Comparison of ENCODE assay signal across 16 cellular contexts in genomic region chr7:42686594-42687156, GRCh38.
"Had no signal": no experiment of that assay in that cellular context is flagged by ENCODE, and none has a peak within 500 bp of the region (broad histone marks: within the 10 kb centered on the region; RNA-seq: fewer than 3 reads in every experiment).

No MANE protein-coding gene starts in this region.

- DNase-seq: activated CD4-positive, alpha-beta T cell treated with anti-CD3 and anti-CD28 coated beads for 4 hours; activated CD8-positive, alpha-beta T cell treated with anti-CD3 and anti-CD28 coated beads, Interleukin-2, amount 10 ng/mL, durations not matched to agents 7 days and 5 days; activated naive CD4-positive, alpha-beta T cell; activated naive CD8-positive, alpha-beta T cell treated with anti-CD3 and anti-CD28 coated beads, Interleukin-2, amount 50 U/mL, for 24 hours; cortex of kidney; erythroblast; kidney glomerular epithelial cell; lower lobe of right lung; naive thymus-derived CD8-positive, alpha-beta T cell; psoas muscle; stimulated activated CD4-positive, alpha-beta T cell treated with anti-CD3 and anti-CD28 coated beads, Interleukin-12 subunit alpha, Interleukin-12 subunit beta, amount 100 ng/mL, for 4 hours; stimulated activated naive CD8-positive, alpha-beta T cell treated with anti-CD3 and anti-CD28 coated beads, Interleukin-15, Interleukin-2, amounts not matched to agents 100 U/mL and 50 U/mL, for 24 hours; T-cell; T1000 had no signal

- H3K27ac ChIP-seq: lower lobe of right lung, psoas muscle, SK-N-MC had no signal

- H3K36me3 ChIP-seq: lower lobe of right lung had no signal

- H3K4me1 ChIP-seq: lower lobe of right lung, psoas muscle had no signal

- FAIRE-seq: astrocyte had no signal

- ATAC-seq: activated CD8-positive, alpha-beta T cell treated with anti-CD3 and anti-CD28 coated beads, Interleukin-2, amount 10 ng/mL, durations not matched to agents 7 days and 5 days; activated naive CD8-positive, alpha-beta T cell treated with anti-CD3 and anti-CD28 coated beads, Interleukin-2, amount 50 U/mL, for 24 hours; lower lobe of right lung; naive thymus-derived CD8-positive, alpha-beta T cell; psoas muscle; stimulated activated naive CD8-positive, alpha-beta T cell treated with anti-CD3 and anti-CD28 coated beads, Interleukin-15, Interleukin-2, amounts not matched to agents 100 U/mL and 50 U/mL, for 24 hours; T-cell had no signal

- H3K9me3 ChIP-seq: lower lobe of right lung, psoas muscle had no signal

- H3K4me3 ChIP-seq: lower lobe of right lung, psoas muscle, SK-N-MC had no signal
